ENCODE assay signal across 13 cellular contexts in the genomic region with DNA sequence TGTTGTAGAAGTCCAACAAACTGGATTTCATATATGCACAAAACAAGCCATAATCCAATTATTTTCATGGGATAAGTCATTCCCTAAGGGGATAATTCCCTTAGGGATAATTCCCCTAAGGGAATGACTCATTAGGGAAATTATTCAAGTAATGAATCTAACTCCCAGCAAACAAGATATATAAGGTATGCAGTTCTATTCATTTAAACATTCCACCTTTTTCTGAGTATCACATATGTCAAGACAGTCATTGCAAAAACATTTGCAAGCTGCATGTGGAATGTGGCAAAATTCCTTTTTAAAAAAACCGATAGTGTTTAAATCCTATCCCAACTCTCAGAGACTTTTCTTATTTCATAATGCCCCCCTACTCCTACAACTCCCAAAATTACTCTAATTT.
DNase-seq lines count a peak whose midpoint lies in the region; ATAC-seq, FAIRE-seq and TF ChIP-seq lines count a peak whose summit lies in the region.
"Had no signal": no experiment of that assay in that cellular context is flagged by ENCODE, and none has a peak within 500 bp of the region (broad histone marks: within the 10 kb centered on the region; RNA-seq: fewer than 3 reads in every experiment).

No MANE protein-coding gene starts in this region.

- no peak overlapping the region for H3K14ac ChIP-seq in IMR-90 (replicated peaks; ENCODE audit: low read depth, low read length)

- H3K4me1 ChIP-seq in IMR-90 (ENCODE audit: control insufficient read depth, insufficient read depth, low read length) (peaks cover 14% of the 10 kb centered on the region), mammary epithelial cell (ENCODE audit: insufficient read depth, low read length) (peaks cover 13% of the 10 kb centered on the region), pancreas (no peaks in the 10 kb centered on the region)

- intact Hi-C loops in IMR-90 (cut with micrococcal nuclease) (loop anchor here (10.0 kb wide), 2 partner anchors 206 to 726 kb away; no protein-coding TSS in a partner anchor), mammary epithelial cell (cut with micrococcal nuclease) (no loop called here), pancreas (cut with DNase I) (no loop called here)

- no CpG with 5 or more reads among the region's 1 CpG for WGBS in IMR-90 (ENCODE audit: extremely low coverage in 2 of 2, insufficient read length in 1 of 2), 2 experiments
- 67% methylated on average over 1 of the region's 1 CpG for WGBS in mammary epithelial cell (ENCODE audit: low coverage, missing lambda C conversion rate)
- 88 to 96% methylated on average over 1 of the region's 1 CpG for WGBS in pancreas, 2 donors

- no peak overlapping the region for H3K4ac ChIP-seq in IMR-90 (ENCODE audit: low read depth, low read length)

- no peak overlapping the region for H3K23ac ChIP-seq in IMR-90 (ENCODE audit: low read depth, low read length)

- H3K9me1 ChIP-seq in IMR-90 (ENCODE audit: insufficient read depth, low read length) = peaks cover 6% of the 10 kb centered on the region

- H3K27me3 Mint-ChIP-seq in activated T-cell treated with anti-CD3 and anti-CD28 coated beads, Interleukin-2, amount 50 U/mL, for 4 hours (ENCODE audit: low read depth) = no peaks in the 10 kb centered on the region

- peak overlapping the region; percentile 64; the same call in 1 of the 2 replicates for H3K56ac ChIP-seq in IMR-90 (ENCODE audit: extremely low read depth, insufficient read depth, low read length)

- TF ChIP-seq POLR2A in IMR-90 (IDR thresholded peaks at IDR 0.05; ENCODE audit: low read depth, low read length) = no peak

- peak overlapping the region; percentile 93 to 97; a peak in 2 of 4 replicates for H4K8ac ChIP-seq in IMR-90 (ENCODE audit: low read depth in 2 of 2, low read length in 2 of 2)

- H3K4me3 ChIP-seq in AG04450 (ENCODE audit: low read depth, low read length) (no peak overlapping the region), IMR-90 (ENCODE audit: insufficient read depth, low read depth, low read length) (no peak overlapping the region), mammary epithelial cell (replicated peaks in 1 of 3; ENCODE audit: insufficient read depth in 1 of 3, low read depth in 2 of 3, low read length in 3 of 3) (no peak overlapping the region), kidney epithelial cell (ENCODE audit: low read depth, low read length) (no peak overlapping the region), pancreas (no peak overlapping the region)
- H3K4me3 ChIP-seq: GM23338 had no signal

- no peak overlapping the region for H2AK5ac ChIP-seq in IMR-90 (ENCODE audit: low read depth, low read length)

- H3K9me3 ChIP-seq in AG04450 (ENCODE audit: control insufficient read depth, insufficient read depth, low read length) (no peaks in the 10 kb centered on the region), IMR-90 (ENCODE audit: control insufficient read depth, insufficient read depth, low read length) (no peaks in the 10 kb centered on the region), mammary epithelial cell (replicated peaks; ENCODE audit: insufficient read depth, low read length) (no peaks in the 10 kb centered on the region), pancreas (no peaks in the 10 kb centered on the region)

- POLR2A ChIA-PET in AG04450 (lab: Yijun Ruan, JAX) = no interaction called here
- POLR2A ChIA-PET in IMR-90 (lab: Charles Lee; ENCODE audit: unreplicated experiment) = no interaction called here

- BruUV-seq in IMR-90 (replicated peaks; lab: Mats Ljungman, UMichigan) = no TSS peak
- BruUV-seq in mammary epithelial cell (replicated peaks; lab: Mats Ljungman, UMichigan) = no TSS peak

- in situ Hi-C loops in IMR-90 (cut with MboI; ENCODE audit: low sequenced_read_pairs) (no loop called here), mammary epithelial cell (cut with MboI; ENCODE audit: low sequenced_read_pairs in 2 of 2) (loop anchor here in 1 of 2 donors (25.0 kb wide), 1 partner anchor 543 kb away; no protein-coding TSS in a partner anchor), GM13976 (cut with MboI; ENCODE audit: low sequenced_read_pairs, unreplicated experiment) (no loop called here)

- H3K27me3 ChIP-seq in AG04450 (ENCODE audit: control insufficient read depth, insufficient read depth, low read length) = no peaks in the 10 kb centered on the region
- no peaks in the 10 kb centered on the region for H3K27me3 ChIP-seq in IMR-90 (ENCODE audit: control insufficient read depth, insufficient read depth, low read length)
- no peaks in the 10 kb centered on the region for H3K27me3 ChIP-seq in mammary epithelial cell (ENCODE audit: insufficient read depth, low read length)
- no peaks in the 10 kb centered on the region for H3K27me3 ChIP-seq in kidney epithelial cell (ENCODE audit: control insufficient read depth, insufficient read depth, low read length)
- no peaks in the 10 kb centered on the region for H3K27me3 ChIP-seq in pancreas

- TF ChIP-seq CTCF in AG04450 (IDR thresholded peaks at IDR 0.05; ENCODE audit: low read depth, low read length) (no peak), IMR-90 (conservative IDR thresholded peaks at IDR 0.05; ENCODE audit: low read depth, low read length) (no peak), mammary epithelial cell (conservative IDR thresholded peaks at IDR 0.05 in 1 of 2, IDR thresholded peaks at IDR 0.05 in 1 of 2; ENCODE audit: extremely low read depth in 1 of 2, insufficient read depth in 1 of 2, low read depth in 1 of 2, low read length in 2 of 2) (no peak), kidney epithelial cell (IDR thresholded peaks at IDR 0.05; ENCODE audit: insufficient read depth, low read length, poor library complexity, severe bottlenecking) (no peak), GM13976 (IDR thresholded peaks at IDR 0.05; ENCODE audit: borderline replicate concordance, control extremely low read depth, extremely low read depth, insufficient read depth, missing control alignments) (no peak), pancreas (IDR thresholded peaks at IDR 0.05) (no peak)

- peaks cover 20 to 45% of the 10 kb centered on the region in 2 experiments for H3K79me1 ChIP-seq in IMR-90 (ENCODE audit: low read depth in 1 of 2, low read length in 2 of 2)

- no peak overlapping the region for H3K4me3 Mint-ChIP-seq in activated T-cell treated with anti-CD3 and anti-CD28 coated beads, Interleukin-2, amount 50 U/mL, for 4 hours
- H3K4me3 Mint-ChIP-seq: GM23338 had no signal

- no peaks in the 10 kb centered on the region for H3K36me3 ChIP-seq in IMR-90 (ENCODE audit: control insufficient read depth, insufficient read depth, low read length)
- peaks cover 1% of the 10 kb centered on the region for H3K36me3 ChIP-seq in mammary epithelial cell (ENCODE audit: insufficient read depth, low read length)
- no peaks in the 10 kb centered on the region for H3K36me3 ChIP-seq in kidney epithelial cell (ENCODE audit: control insufficient read depth, insufficient read depth, low read length)
- H3K36me3 ChIP-seq in pancreas = no peaks in the 10 kb centered on the region

- peak overlapping the region; percentile 98 for H2BK5ac ChIP-seq in IMR-90 (ENCODE audit: low read depth, low read length, poor library complexity, severe bottlenecking)

- peak overlapping the region; percentile 100 for H2BK120ac ChIP-seq in IMR-90 (ENCODE audit: low read depth, low read length)

- DNase-seq in AG04450 (ENCODE audit: low read depth, low spot score) = peak; percentile 41
- DNase-seq in IMR-90 = peak; percentile 85
- DNase-seq in mammary epithelial cell = peak; percentile 3
- peak; percentile 26 for DNase-seq in kidney epithelial cell (ENCODE audit: low read depth)
- no peak for DNase-seq in NCI-H1930 (lab: John Stamatoyannopoulos, UW)
- DNase-seq in GM13976 (ENCODE audit: low spot score) = no peak
- no peak for DNase-seq in pancreas
- no peak for DNase-seq in activated T-cell treated with anti-CD3 and anti-CD28 coated beads, Interleukin-2, amount 50 U/mL, for 4 hours
- DNase-seq: activated CD8-positive, alpha-beta memory T cell treated with anti-CD3 and anti-CD28 coated beads for 24 hours; NCI-H187 treated with DMSO at 0.1 percent for 48 hours had no signal

- peaks cover 8% of the 10 kb centered on the region for H3K36me3 Mint-ChIP-seq in activated T-cell treated with anti-CD3 and anti-CD28 coated beads, Interleukin-2, amount 50 U/mL, for 4 hours (ENCODE audit: insufficient read depth)

- dilution Hi-C loops in IMR-90 (cut with HindIII; ENCODE audit: low sequenced_read_pairs, unreplicated experiment) = no loop called here
- dilution Hi-C loops in mammary epithelial cell (cut with HindIII; ENCODE audit: low sequenced_read_pairs) = no loop called here

- H4K20me1 ChIP-seq in IMR-90 (ENCODE audit: insufficient read depth, low read length) (no peaks in the 10 kb centered on the region), mammary epithelial cell (ENCODE audit: insufficient read depth, low read length) (no peaks in the 10 kb centered on the region)

- H3K4me1 Mint-ChIP-seq in activated T-cell treated with anti-CD3 and anti-CD28 coated beads, Interleukin-2, amount 50 U/mL, for 4 hours (ENCODE audit: low read depth) = peaks cover 37% of the 10 kb centered on the region

- H3K4me2 ChIP-seq in IMR-90 (ENCODE audit: low read depth, low read length) (no peak overlapping the region), mammary epithelial cell (ENCODE audit: insufficient read depth, low read depth, low read length) (peak overlapping the region; percentile 36)
- H3K4me2 ChIP-seq: GM23338 had no signal

- no peak overlapping the region for H4K5ac ChIP-seq in IMR-90 (ENCODE audit: low read depth, low read length)

- FAIRE-seq in pancreas (lab: Jason Lieb, UNC) = no peak

- H3K27ac ChIP-seq in AG04450 (ENCODE audit: low read depth, low read length) = no peak overlapping the region
- H3K27ac ChIP-seq in IMR-90 (ENCODE audit: insufficient read depth, low read length) = no peak overlapping the region
- H3K27ac ChIP-seq in mammary epithelial cell (ENCODE audit: insufficient read depth, low read depth, low read length) = peak overlapping the region; percentile 58
- H3K27ac ChIP-seq in pancreas = no peak overlapping the region
- H3K27ac ChIP-seq: C4-2B had no signal

- 0 out of 2 replicates have a peak overlapping the region, but pooled peaks have one; percentile 96 for H4K91ac ChIP-seq in IMR-90 (ENCODE audit: insufficient read depth, low read depth, low read length)

- no peaks in the 10 kb centered on the region for H3K79me2 ChIP-seq in mammary epithelial cell (ENCODE audit: insufficient read depth, low read length)

- CTCF ChIA-PET in AG04450 (lab: Charles Lee) (interaction anchor here (0.6 to 2.1 kb wide), 2 partner anchors 30 to 384 kb away, joined by 4 to 6 read pairs; no protein-coding TSS in a partner anchor), IMR-90 (lab: Yijun Ruan, JAX) (no interaction called here), mammary epithelial cell (lab: Charles Lee; ENCODE audit: low non-redundant PET) (no interaction called here)

- no peak overlapping the region; the same call in 2 of the 3 replicates for H2BK15ac ChIP-seq in IMR-90 (ENCODE audit: low read depth, low read length)

- H3K18ac ChIP-seq in IMR-90 (ENCODE audit: low read depth, low read length) = no peak overlapping the region

- H2AK9ac ChIP-seq in IMR-90 (replicated peaks; ENCODE audit: low read depth, low read length, poor library complexity) = no peak overlapping the region

- H2BK20ac ChIP-seq in IMR-90 (ENCODE audit: low read depth, low read length) = 0 out of 2 replicates have a peak overlapping the region, but pooled peaks have one; percentile 100

- H3K9ac ChIP-seq in IMR-90 (ENCODE audit: low read depth, low read length) (no peak overlapping the region), mammary epithelial cell (ENCODE audit: insufficient read depth, low read length) (no peak overlapping the region)

- TF ChIP-seq RAD21 in IMR-90 (IDR thresholded peaks at IDR 0.05; ENCODE audit: low read length) = no peak

- no peak overlapping the region for H2AFZ ChIP-seq in IMR-90 (replicated peaks; ENCODE audit: low read length, poor library complexity)
- no peak overlapping the region for H2AFZ ChIP-seq in mammary epithelial cell (ENCODE audit: low read depth, low read length)
- H2AFZ ChIP-seq: GM23338 had no signal

- H3K9me3 Mint-ChIP-seq in activated T-cell treated with anti-CD3 and anti-CD28 coated beads, Interleukin-2, amount 50 U/mL, for 4 hours = no peaks in the 10 kb centered on the region
- H3K9me3 Mint-ChIP-seq: GM23338 had no signal

- ATAC-seq in IMR-90 (ENCODE audit: low read depth) (peak; percentile 80), pancreas (no peak)
- ATAC-seq in activated T-cell treated with anti-CD3 and anti-CD28 coated beads, Interleukin-2, amount 50 U/mL, for 4 hours = no peak
- ATAC-seq: activated naive CD4-positive, alpha-beta T cell treated with anti-CD3 and anti-CD28 coated beads, Interleukin-2, amount 50 U/mL, for 72 hours; GM23338 had no signal

Comparison
In these comparisons a context has a peak if more than half of its experiments do, and no peak if none do; other contexts are left out.
1. DNase-seq: peak in AG04450 (single experiment), IMR-90 (single experiment), mammary epithelial cell (single experiment) and kidney epithelial cell (single experiment); none in NCI-H1930 (0 of 2), GM13976 (single experiment), pancreas (0 of 6) and activated T-cell treated with anti-CD3 and anti-CD28 coated beads, Interleukin-2, amount 50 U/mL, for 4 hours (single experiment).